ENCODE assay signal across 9 cellular contexts in the genomic region with DNA sequence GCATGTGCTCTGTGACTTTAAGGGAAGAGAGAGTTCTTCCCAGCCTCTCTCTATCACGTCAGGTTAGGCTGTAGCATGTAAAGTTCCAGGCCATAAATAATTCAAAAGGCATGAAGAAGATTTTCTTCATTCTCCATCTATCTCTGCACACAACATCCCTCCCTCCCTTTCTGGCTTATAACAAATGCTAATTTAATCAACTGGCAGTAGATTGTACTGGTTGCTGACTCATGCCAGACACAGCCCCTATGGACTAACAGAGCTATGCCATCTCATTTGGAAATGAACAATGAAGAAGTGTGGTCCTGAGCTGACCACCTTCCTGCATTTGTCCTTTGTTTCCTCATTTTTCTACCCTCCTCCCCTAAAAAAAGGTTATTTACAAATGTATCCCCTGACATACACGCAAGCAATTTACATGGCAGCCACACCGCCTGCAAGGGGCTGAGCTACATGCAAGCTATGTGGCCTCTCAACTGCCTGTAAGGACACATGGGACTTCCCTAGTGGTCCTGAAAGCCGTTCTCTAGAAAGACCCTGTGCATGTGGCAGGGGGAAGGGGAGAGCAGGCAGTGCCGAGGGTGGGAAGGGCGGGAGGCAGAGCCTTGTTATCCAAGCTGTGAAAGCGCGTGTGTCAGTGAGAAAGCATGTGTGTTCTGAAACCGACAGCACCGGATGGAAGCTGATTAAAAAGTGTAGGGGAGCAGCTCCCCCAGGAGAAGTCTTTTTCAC.
DNase-seq lines count a peak whose midpoint lies in the region; ATAC-seq and TF ChIP-seq lines count a peak whose summit lies in the region.
"Had no signal": no experiment of that assay in that cellular context is flagged by ENCODE, and none has a peak within 500 bp of the region (broad histone marks: within the 10 kb centered on the region; RNA-seq: fewer than 3 reads in every experiment).

No MANE protein-coding gene starts in this region.

- H3K36me3 ChIP-seq in ACC112 (ENCODE audit: insufficient read depth, low read length), result no peaks in the 10 kb centered on the region
- no peaks in the 10 kb centered on the region for H3K36me3 ChIP-seq in mesodermal cell (ENCODE audit: control insufficient read depth, insufficient read depth, low read length)
- H3K36me3 ChIP-seq: right atrium auricular region had no signal

- ATAC-seq in HG02970 (IDR thresholded peaks at IDR 0.05; ENCODE audit: low FRiP score, unreplicated experiment), result no peak
- ATAC-seq in HG02623 (IDR thresholded peaks at IDR 0.05; ENCODE audit: unreplicated experiment), result no peak
- ATAC-seq in GM18861 (IDR thresholded peaks at IDR 0.05; ENCODE audit: unreplicated experiment), result no peak

- no peaks in the 10 kb centered on the region for H3K9me3 ChIP-seq in mesodermal cell (ENCODE audit: control insufficient read depth, low read length)
- H3K9me3 ChIP-seq: right atrium auricular region had no signal

- 80 to 82% methylated on average over 8 to 9 of the region's 10 CpGs for WGBS in mesodermal cell (ENCODE audit: insufficient coverage in 2 of 2), 2 experiments

- H3K79me2 ChIP-seq in ACC112 (ENCODE audit: control insufficient read depth, insufficient read depth, low read length, unreplicated experiment), result no peaks in the 10 kb centered on the region

- no peak overlapping the region for H3K4me3 ChIP-seq in ACC112 (ENCODE audit: low read depth, low read length)
- no peak overlapping the region for H3K4me3 ChIP-seq in cardiac fibroblast (replicated peaks in 1 of 2; ENCODE audit: low read depth in 2 of 2, low read length in 2 of 2)
- H3K4me3 ChIP-seq in mesodermal cell (ENCODE audit: extremely low read depth, insufficient read depth, low read length, poor library complexity, severe bottlenecking), result no peak overlapping the region
- H3K4me3 ChIP-seq: right atrium auricular region had no signal

- H3K27ac ChIP-seq in ACC112 (ENCODE audit: low read depth, low read length), result peak overlapping the region; percentile 97
- peak overlapping the region; percentile 51 for H3K27ac ChIP-seq in mesodermal cell (ENCODE audit: low read depth, low read length, severe bottlenecking)

- peaks cover 95% of the 10 kb centered on the region for H3K4me1 ChIP-seq in ACC112 (ENCODE audit: control insufficient read depth, insufficient read depth, low read length, unreplicated experiment)
- peaks cover 81% of the 10 kb centered on the region for H3K4me1 ChIP-seq in mesodermal cell (ENCODE audit: control insufficient read depth, insufficient read depth, low read length, poor library complexity, severe bottlenecking)

- H2AFZ ChIP-seq in ACC112 (ENCODE audit: low read length, unreplicated experiment), result no peak overlapping the region

- TF ChIP-seq CTCF in cardiac fibroblast (IDR thresholded peaks at IDR 0.05; ENCODE audit: low read depth, low read length), result no peak

- no peaks in the 10 kb centered on the region for H3K27me3 ChIP-seq in ACC112 (ENCODE audit: insufficient read depth, low read length)
- H3K27me3 ChIP-seq: right atrium auricular region had no signal

- DNase-seq in MV-4-11 (lab: John Stamatoyannopoulos, UW) (peak; percentile 23), cardiac fibroblast (ENCODE audit: low read depth in 2 of 2) (peak; percentile 60 to 76), NCI-H1105 (lab: John Stamatoyannopoulos, UW) (no peak)
